8 cellular contexts compared by ENCODE assay signal in genomic region chr16:81940781-81941560, GRCh38.
A peak's percentile ranks its signal among the peaks of the same experiment; 100 is the strongest.
DNase-seq lines count a peak whose midpoint lies in the region; ATAC-seq and TF ChIP-seq lines count a peak whose summit lies in the region.

No MANE protein-coding gene starts in this region.

- peak; percentile 51 for ATAC-seq in mucosa of descending colon
- ATAC-seq in HG03159 (IDR thresholded peaks at IDR 0.05; ENCODE audit: unreplicated experiment): no peak

- no peak overlapping the region for H3K27ac ChIP-seq in 22Rv1

- no peaks in the 10 kb centered on the region for H3K36me3 Mint-ChIP-seq in chondrocyte (ENCODE audit: low read depth)

- no peak overlapping the region for H3K4me3 ChIP-seq in mucosa of descending colon

- H3K27me3 Mint-ChIP-seq in chondrocyte (ENCODE audit: low read depth): peaks cover 34% of the 10 kb centered on the region

- H3K36me3 ChIP-seq in mucosa of descending colon (ENCODE audit: low read depth): no peaks in the 10 kb centered on the region

- intact Hi-C loops in mucosa of descending colon (cut with DNase I, micrococcal nuclease): no loop called here

- no peaks in the 10 kb centered on the region for H3K4me1 ChIP-seq in mucosa of descending colon (ENCODE audit: low read depth)

- DNase-seq in Daoy (ENCODE audit: low read depth) (peak; percentile 37), NCI-H460 (ENCODE audit: extremely low read depth, low read depth) (peak; percentile 28), chondrocyte (ENCODE audit: low spot score) (no peak), mucosa of descending colon (no peak), T1000 (lab: John Stamatoyannopoulos, UW) (no peak)
- no peak for DNase-seq in activated T-cell treated with anti-CD3 and anti-CD28 coated beads, Interleukin-2, amount 50 U/mL, for 1 hour

- no peaks in the 10 kb centered on the region for H3K9me3 Mint-ChIP-seq in chondrocyte (ENCODE audit: low read depth)

- H3K4me1 Mint-ChIP-seq in chondrocyte (ENCODE audit: low read depth): peaks cover 14% of the 10 kb centered on the region

- H3K4me3 Mint-ChIP-seq in chondrocyte (ENCODE audit: unreplicated experiment): no peak overlapping the region

- TF ChIP-seq CTCF in 22Rv1 (IDR thresholded peaks at IDR 0.05) (peak; percentile 63), chondrocyte (IDR thresholded peaks at IDR 0.05) (peak; percentile 85), mucosa of descending colon (IDR thresholded peaks at IDR 0.05) (no peak)

- H3K9me3 ChIP-seq in mucosa of descending colon: no peaks in the 10 kb centered on the region

- no peak overlapping the region for H3K27ac Mint-ChIP-seq in chondrocyte (ENCODE audit: unreplicated experiment)

Comparison
In these comparisons a context has a peak if more than half of its experiments do, and no peak if none do; other contexts are left out.
1. DNase-seq: peak in Daoy (single experiment) and NCI-H460 (single experiment); none in chondrocyte (single experiment), mucosa of descending colon (0 of 3), T1000 (single experiment) and activated T-cell treated with anti-CD3 and anti-CD28 coated beads, Interleukin-2, amount 50 U/mL, for 1 hour (single experiment).